ENCODE assay signal across 1 cellular context in genomic region chr5:42587056-42587723, GRCh38.
A peak's percentile ranks its signal among the peaks of the same experiment; 100 is the strongest.
TF ChIP-seq lines count a peak whose summit lies in the region.

No MANE protein-coding gene starts in this region.

TF ChIP-seq in K562, 482 proteins besides CTCF, POLR2A, EP300 and RAD21 (continued from another document):
- TF ChIP-seq DEAF1 (CRISPR knock-in tag; IDR thresholded peaks at IDR 0.05), result no peak
- no peak for TF ChIP-seq SRSF3 (IDR thresholded peaks at IDR 0.05; ENCODE audit: insufficient read depth, low read length)
- TF ChIP-seq ZNF347 (CRISPR knock-in tag; IDR thresholded peaks at IDR 0.05; ENCODE audit: low read depth), result no peak
- TF ChIP-seq L3MBTL2 (IDR thresholded peaks at IDR 0.05), result 0 out of 2 replicates have a peak, but pooled peaks have one; percentile 1
- TF ChIP-seq POU5F1 (IDR thresholded peaks at IDR 0.05; ENCODE audit: borderline replicate concordance, low read depth, low read length, partially characterized antibody), result no peak
- no peak for TF ChIP-seq OTX1 (CRISPR knock-in tag; IDR thresholded peaks at IDR 0.05)
- peak; percentile 55; the same call in 1 of the 2 replicates for TF ChIP-seq BACH1 (tag; IDR thresholded peaks at IDR 0.05)
- no peak for TF ChIP-seq RBM34 (IDR thresholded peaks at IDR 0.05; ENCODE audit: borderline replicate concordance, insufficient read depth, low read length)
- TF ChIP-seq DMBX1 (CRISPR knock-in tag; IDR thresholded peaks at IDR 0.05; ENCODE audit: borderline replicate concordance), result 0 out of 2 replicates have a peak, but pooled peaks have one; percentile 7
- TF ChIP-seq UBTF (IDR thresholded peaks at IDR 0.05; ENCODE audit: borderline replicate concordance in 1 of 2, low read depth in 2 of 2, low read length in 2 of 2), result no peak
- TF ChIP-seq ZFP91 (CRISPR knock-in tag; IDR thresholded peaks at IDR 0.05), result no peak
- 0 out of 2 replicates have a peak, but pooled peaks have one; percentile 30 for TF ChIP-seq CUX1 (CRISPR knock-in tag; IDR thresholded peaks at IDR 0.05)
- TF ChIP-seq SRSF7 (optimal IDR thresholded peaks at IDR 0.05; ENCODE audit: low read depth, low read length), result no peak
- TF ChIP-seq NCOA1 (IDR thresholded peaks at IDR 0.05; ENCODE audit: low read depth), result no peak
- TF ChIP-seq ZBTB26 (CRISPR knock-in tag; IDR thresholded peaks at IDR 0.05), result no peak
- TF ChIP-seq NKRF (IDR thresholded peaks at IDR 0.05; ENCODE audit: borderline replicate concordance), result no peak
- TF ChIP-seq E2F8 (IDR thresholded peaks at IDR 0.05; ENCODE audit: low read depth, partially characterized antibody), result no peak
- no peak for TF ChIP-seq NR3C1 (CRISPR knock-in tag; IDR thresholded peaks at IDR 0.05)
- no peak for TF ChIP-seq NCOA4 (IDR thresholded peaks at IDR 0.05; ENCODE audit: partially characterized antibody)
- TF ChIP-seq ZNF592 (IDR thresholded peaks at IDR 0.05), result 0 out of 2 replicates have a peak, but pooled peaks have one; percentile 18
- no peak for TF ChIP-seq STAG1 (CRISPR knock-in tag; IDR thresholded peaks at IDR 0.05; ENCODE audit: borderline replicate concordance)
- TF ChIP-seq THRB (CRISPR knock-in tag; conservative IDR thresholded peaks at IDR 0.05), result no peak
- no peak for TF ChIP-seq ZNF668 (CRISPR knock-in tag; IDR thresholded peaks at IDR 0.05)
- no peak for TF ChIP-seq ZFX (CRISPR knock-in tag; IDR thresholded peaks at IDR 0.05)
- no peak for TF ChIP-seq ADNP (tag; IDR thresholded peaks at IDR 0.05)
- TF ChIP-seq POLR3A (IDR thresholded peaks at IDR 0.05; ENCODE audit: borderline replicate concordance, extremely low read depth, insufficient read depth, insufficient read length), result no peak
- no peak for TF ChIP-seq FOXA1 (IDR thresholded peaks at IDR 0.05; ENCODE audit: borderline replicate concordance)
- TF ChIP-seq ATF1 (CRISPR knock-in tag; IDR thresholded peaks at IDR 0.05), result no peak
- no peak for TF ChIP-seq ATF1 (tag; IDR thresholded peaks at IDR 0.05)
- TF ChIP-seq HDAC8 (tag; IDR thresholded peaks at IDR 0.05), result no peak
- TF ChIP-seq COPS2 (conservative IDR thresholded peaks at IDR 0.05), result no peak
TF ChIP-seq in K562: peak in this region for 8.
